ENCODE assay signal across 8 cellular contexts in the genomic region with DNA sequence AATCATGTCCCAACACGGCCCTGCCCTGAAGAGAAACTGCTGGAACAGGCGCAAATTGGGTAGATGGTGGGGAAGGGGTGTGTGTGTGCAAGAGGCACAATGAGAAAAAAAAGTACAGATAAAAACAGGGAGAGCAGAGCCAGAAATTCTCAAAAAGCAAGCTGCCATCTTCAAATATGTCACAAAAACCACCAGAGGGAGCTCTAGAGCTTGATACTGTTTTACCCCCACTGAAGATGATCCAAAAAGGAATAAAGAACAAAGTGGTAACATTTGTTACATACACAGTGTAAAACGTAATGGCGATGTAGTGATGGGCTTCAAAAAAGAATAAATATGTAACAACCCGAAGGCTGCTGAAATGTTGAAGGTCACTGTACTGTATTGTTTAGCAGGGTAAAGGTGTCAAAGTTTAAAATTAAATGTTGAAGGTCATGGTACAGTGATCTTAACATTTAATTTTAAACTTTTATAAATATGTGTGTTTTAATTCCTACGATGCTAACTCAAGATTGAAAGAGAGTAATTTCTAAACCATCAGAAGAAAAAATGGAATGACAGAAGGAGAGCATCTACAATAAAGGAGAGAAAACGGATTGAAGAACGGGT. TPM values are rescaled to one million over a fixed set of nuclear protein-coding genes. Genes with fewer than 3 reads are reported as not detected.
A peak's percentile ranks its signal among the peaks of the same experiment; 100 is the strongest.
DNase-seq lines count a peak whose midpoint lies in the region; ATAC-seq and TF ChIP-seq lines count a peak whose summit lies in the region.

No MANE protein-coding gene starts in this region.

- H3K9me2 ChIP-seq in PC-3 (replicated peaks; ENCODE audit: low read length): no peaks in the 10 kb centered on the region

- no peaks in the 10 kb centered on the region for H3K9me3 Mint-ChIP-seq in Caco-2 (ENCODE audit: unreplicated experiment)

- no peak overlapping the region for H3K4me2 ChIP-seq in PC-3 (ENCODE audit: low read length)

- DNase-seq in Caco-2: peak in 1 of 2 experiments; percentile 44
- DNase-seq in PC-3: peak; percentile 68
- peak; percentile 30 for DNase-seq in cerebellar cortex (ENCODE audit: low spot score)
- DNase-seq in medulla oblongata (ENCODE audit: extremely low spot score): peak; percentile 60
- DNase-seq in stimulated activated CD4-positive, alpha-beta T cell treated with anti-CD3 and anti-CD28 coated beads, Interleukin-2, amount 100 ng/mL, for 24 hours: no peak

- H2AFZ ChIP-seq in PC-3 (ENCODE audit: low read length): no peak overlapping the region

- POLR2A ChIA-PET in Caco-2 (lab: Charles Lee) (interaction anchor here (0.6 kb wide), 1 partner anchor 220 kb away, joined by 3 read pairs; no protein-coding TSS in a partner anchor), PC-3 (lab: Charles Lee; ENCODE audit: unreplicated experiment) (no interaction called here)

- peaks cover 79% of the 10 kb centered on the region for H3K36me3 Mint-ChIP-seq in Caco-2 (ENCODE audit: insufficient read depth, unreplicated experiment)

- H3K4me3 Mint-ChIP-seq in Caco-2 (ENCODE audit: unreplicated experiment): no peak overlapping the region

- no peaks in the 10 kb centered on the region for H3F3A ChIP-seq in PC-3 (ENCODE audit: low read length, unreplicated experiment)

- H3K9me3 ChIP-seq in Caco-2: no peaks in the 10 kb centered on the region
- H3K9me3 ChIP-seq in PC-3 (ENCODE audit: low read length): no peaks in the 10 kb centered on the region

- H3K4me3 ChIP-seq in Caco-2 (ENCODE audit: low read depth, low read length) (no peak overlapping the region), PC-3 (ENCODE audit: low read length) (no peak overlapping the region)

- H3K27me3 ChIP-seq in Caco-2 (replicated peaks; ENCODE audit: control insufficient read depth, insufficient read depth, low read length) (no peaks in the 10 kb centered on the region), PC-3 (ENCODE audit: low read length) (no peaks in the 10 kb centered on the region)

- H3K79me2 ChIP-seq in PC-3 (ENCODE audit: low read length): peaks cover 64% of the 10 kb centered on the region

- H3K4me1 ChIP-seq in Caco-2 (peaks cover 7% of the 10 kb centered on the region; the same call in 1 of the 2 replicates), PC-3 (ENCODE audit: insufficient read depth, low read length) (0 out of 2 replicates have a peak, but pooled peaks cover 10% of the 10 kb centered on the region)

- CTCF ChIA-PET in Caco-2 (lab: Charles Lee): interaction anchor here (0.6 to 2.0 kb wide), 9 partner anchors 11 to 455 kb away, joined by 3 to 5 read pairs (median 3); no protein-coding TSS in a partner anchor
- CTCF ChIA-PET in PC-3 (lab: Charles Lee): interaction anchor here (0.7 kb wide), 1 partner anchor 275 kb away, joined by 3 read pairs; no protein-coding TSS in a partner anchor

- H3K36me3 ChIP-seq in Caco-2 (ENCODE audit: control insufficient read depth, insufficient read depth, low read length) (peaks cover 2% of the 10 kb centered on the region), PC-3 (ENCODE audit: low read depth, low read length) (peaks cover 57% of the 10 kb centered on the region)

- ATAC-seq in GM19468 (IDR thresholded peaks at IDR 0.05; ENCODE audit: extremely low read depth, unreplicated experiment): peak; percentile 28
- ATAC-seq in PC-3: peak; percentile 33
- ATAC-seq in HG02763 (IDR thresholded peaks at IDR 0.05; ENCODE audit: unreplicated experiment): no peak
- no peak for ATAC-seq in GM18511 (IDR thresholded peaks at IDR 0.05; ENCODE audit: unreplicated experiment)

- H3K27ac Mint-ChIP-seq in Caco-2 (ENCODE audit: unreplicated experiment): no peak overlapping the region

- peaks cover 7% of the 10 kb centered on the region for H3K4me1 Mint-ChIP-seq in Caco-2 (ENCODE audit: low read depth, unreplicated experiment)

- H3K9ac ChIP-seq in PC-3 (ENCODE audit: low read length): no peak overlapping the region

- intact Hi-C loops in Caco-2 (cut with micrococcal nuclease; ENCODE audit: unreplicated experiment): loop anchor here (1.0 kb wide), 1 partner anchor 353 kb away; no protein-coding TSS in a partner anchor
- intact Hi-C loops in PC-3 (cut with micrococcal nuclease): loop anchor here (1.0 kb wide), 1 partner anchor 352 kb away; no protein-coding TSS in a partner anchor

- H3K27ac ChIP-seq in PC-3 (ENCODE audit: low read length): no peak overlapping the region

- H4K20me1 ChIP-seq in PC-3 (ENCODE audit: low read length): peaks cover 49% of the 10 kb centered on the region

- peak; percentile 55 to 72 for TF ChIP-seq CTCF in Caco-2 (IDR thresholded peaks at IDR 0.05; ENCODE audit: insufficient read depth in 1 of 2, low read depth in 1 of 2, low read length in 1 of 2, severe bottlenecking in 1 of 2, unreplicated experiment in 1 of 2)
- peak; percentile 86 for TF ChIP-seq CTCF in PC-3 (conservative IDR thresholded peaks at IDR 0.05; ENCODE audit: low read depth, low read length)

- H3K27me3 Mint-ChIP-seq in Caco-2 (ENCODE audit: insufficient read depth, unreplicated experiment): no peaks in the 10 kb centered on the region

- no TSS peak for BruUV-seq in Caco-2 (replicated peaks; lab: Mats Ljungman, UMichigan)
- BruUV-seq in PC-3 (replicated peaks; lab: Mats Ljungman, UMichigan): no TSS peak

RNA-seq across cellular contexts. Expression of gene SNRPA1, which starts 6.0 kb away (rescaled TPM):
- total RNA-seq in Caco-2 (2022) (123 and 132 TPM in 2 replicates), PC-3 (2014; rRNA removed) (66.1 and 68.2 TPM in 2 replicates)

RNA-seq across cellular contexts. Expression of gene SELENOS, which starts 11.7 kb away (rescaled TPM):
- total RNA-seq in Caco-2 (2022) (69.7 and 71.3 TPM in 2 replicates), PC-3 (2014; rRNA removed) (40.1 and 47.0 TPM in 2 replicates)

RNA-seq across cellular contexts. Expression of gene CHSY1, which starts 37.2 kb away (rescaled TPM):
- 17.5 and 18.7 TPM in 2 replicates for total RNA-seq in Caco-2 (2022)
- total RNA-seq in PC-3 (2014; rRNA removed): 13.8 and 19.5 TPM in 2 replicates

Comparison
In these comparisons a context has a peak if more than half of its experiments do, and no peak if none do; other contexts are left out.
1. DNase-seq: peak in PC-3 (single experiment), cerebellar cortex (single experiment) and medulla oblongata (single experiment); none in stimulated activated CD4-positive, alpha-beta T cell treated with anti-CD3 and anti-CD28 coated beads, Interleukin-2, amount 100 ng/mL, for 24 hours (0 of 2).
2. ATAC-seq: peak in GM19468 (single experiment) and PC-3 (single experiment); none in HG02763 (single experiment) and GM18511 (single experiment).